Comparison of ENCODE assay signal across 10 cellular contexts in genomic region chr22:46295277-46295971, GRCh38. TPM values are rescaled to one million over a fixed set of nuclear protein-coding genes. Genes with fewer than 3 reads are reported as not detected.
A peak's percentile ranks its signal among the peaks of the same experiment; 100 is the strongest.
DNase-seq lines count a peak whose midpoint lies in the region; FAIRE-seq and TF ChIP-seq lines count a peak whose summit lies in the region.
"Had no signal": no experiment of that assay in that cellular context is flagged by ENCODE, and none has a peak within 500 bp of the region (broad histone marks: within the 10 kb centered on the region; RNA-seq: fewer than 3 reads in every experiment).

No MANE protein-coding gene starts in this region.

- H3K23ac ChIP-seq in H1 (ENCODE audit: insufficient read length) = no peak overlapping the region

- TF ChIP-seq RAD21 in H1 (IDR thresholded peaks at IDR 0.05 in 1 of 2, conservative IDR thresholded peaks at IDR 0.05 in 1 of 2; ENCODE audit: low read depth in 2 of 2, low read length in 2 of 2) = no peak

- H3K79me1 ChIP-seq in H1 (ENCODE audit: low read depth, low read length) = peaks cover 4% of the 10 kb centered on the region; the same call in 1 of the 2 replicates

- H2BK20ac ChIP-seq in H1 (ENCODE audit: low read length) = no peak overlapping the region

- H3K9ac ChIP-seq in ES-I3 (ENCODE audit: low read depth, low read length) (peak overlapping the region; percentile 86; the same call in 1 of the 2 replicates), NT2/D1 (ENCODE audit: insufficient read length, low read depth) (peak overlapping the region; percentile 85), H1 (replicated peaks in 1 of 4; ENCODE audit: extremely low read depth in 1 of 4, low read depth in 3 of 4, low read length in 3 of 4) (peak overlapping the region in 2 of 4 experiments; percentile 49 to 51; a peak in 4 of 7 replicates)

- H3K14ac ChIP-seq in H1 (ENCODE audit: insufficient read length) = no peak overlapping the region

- H2AFZ ChIP-seq in H1 (ENCODE audit: low read length) = no peak overlapping the region

- no peak for TF ChIP-seq EP300 in H1 (IDR thresholded peaks at IDR 0.05; ENCODE audit: borderline replicate concordance in 1 of 2, low read depth in 2 of 2, low read length in 2 of 2)

- H4K20me1 ChIP-seq in H1 (replicated peaks in 1 of 2; ENCODE audit: control insufficient read depth in 1 of 2, insufficient read depth in 2 of 2, low read length in 2 of 2) = peaks cover 2 to 6% of the 10 kb centered on the region in 2 experiments

- DNase-seq in NT2/D1 (ENCODE audit: low read depth, low spot score) (no peak), H1 (ENCODE audit: low read depth in 1 of 2, low spot score in 2 of 2) (no peak), osteocyte (ENCODE audit: extremely low spot score, unreplicated experiment) (no peak), ecto neural progenitor cell (ENCODE audit: low spot score) (no peak), NCI-H2029 (lab: John Stamatoyannopoulos, UW) (no peak), lower leg skin (ENCODE audit: low spot score in 2 of 2) (no peak), NCI-H1930 (lab: John Stamatoyannopoulos, UW) (no peak)

- peak overlapping the region; percentile 89 for H3K4me3 Mint-ChIP-seq in osteocyte (ENCODE audit: unreplicated experiment)

- TF ChIP-seq CTCF in H1 (IDR thresholded peaks at IDR 0.05; ENCODE audit: control extremely low read depth in 1 of 3, insufficient read depth in 1 of 3, low read depth in 1 of 3, low read length in 3 of 3) (no peak), osteocyte (IDR thresholded peaks at IDR 0.05) (no peak), lower leg skin (IDR thresholded peaks at IDR 0.05) (no peak)

- H2BK15ac ChIP-seq in H1 (ENCODE audit: low read length) = 0 out of 2 replicates have a peak overlapping the region, but pooled peaks have one; percentile 29

- H3K4me2 ChIP-seq in H1 (ENCODE audit: insufficient read depth in 1 of 2, low read depth in 2 of 2, low read length in 2 of 2) = peak overlapping the region; percentile 87 to 96

- H3K18ac ChIP-seq in H1 (ENCODE audit: extremely low read depth, low read length) = no peak overlapping the region

- H3K4me1 ChIP-seq in ES-I3 (ENCODE audit: insufficient read depth, low read length) (peaks cover 4% of the 10 kb centered on the region; the same call in 1 of the 2 replicates), NT2/D1 (ENCODE audit: insufficient read depth, insufficient read length) (peaks cover 14% of the 10 kb centered on the region), H1 (replicated peaks in 1 of 4; ENCODE audit: control insufficient read depth in 3 of 4, insufficient read depth in 4 of 4, low read length in 3 of 4) (peaks cover 4 to 11% (median 5%) of the 10 kb centered on the region in 4 experiments; a peak in 4 of 7 replicates)

- no peak overlapping the region for H2BK12ac ChIP-seq in H1 (ENCODE audit: low read depth, low read length)

- H3K56ac ChIP-seq in H1 (replicated peaks; ENCODE audit: insufficient read length, low read depth, low read length) = no peak overlapping the region

- CTCF ChIA-PET in H1 (lab: Charles Lee; ENCODE audit: partially characterized antibody) = interaction anchor here (1.0 to 1.6 kb wide), 6 partner anchors 13 to 301 kb away, joined by 3 to 5 read pairs (median 3); partner anchors contain the start of gene PKDREJ

- H3K4me3 ChIP-seq in NT2/D1 (ENCODE audit: insufficient read length, low read depth) (peak overlapping the region; percentile 72), H1 (ENCODE audit: extremely low read depth in 1 of 4, insufficient read depth in 2 of 4, low read depth in 3 of 4, low read length in 4 of 4) (peak overlapping the region; percentile 60 to 87 (median 76); a peak in 6 of 8 replicates), lower leg skin (ENCODE audit: low read depth, poor library complexity, severe bottlenecking) (no peak overlapping the region)

- POLR2A ChIA-PET in H1 (lab: Charles Lee; ENCODE audit: partially characterized antibody) = interaction anchor here (0.6 to 2.2 kb wide), 10 partner anchors 9 to 174 kb away, joined by 3 to 10 read pairs (median 4); partner anchors contain the start of genes PKDREJ and TTC38

- FAIRE-seq in H1 (lab: Jason Lieb, UNC) = no peak

- peak in 1 of 2 experiments; percentile 25; a peak in 1 of 3 replicates for TF ChIP-seq POLR2A in H1 (IDR thresholded peaks at IDR 0.05; ENCODE audit: control extremely low read depth in 1 of 2, low read depth in 2 of 2, low read length in 2 of 2)
- TF ChIP-seq POLR2A in lower leg skin (IDR thresholded peaks at IDR 0.05) = no peak

- H3K36me3 Mint-ChIP-seq in osteocyte (ENCODE audit: unreplicated experiment) = peaks cover 18% of the 10 kb centered on the region

- H3K27ac ChIP-seq in H1 (ENCODE audit: low read depth, low read length) = no peak overlapping the region

- peak overlapping the region; percentile 25 for H4K91ac ChIP-seq in H1 (replicated peaks; ENCODE audit: insufficient read length, low read length)

- peak overlapping the region; percentile 83 for H4K5ac ChIP-seq in H1 (ENCODE audit: insufficient read length, low read depth, low read length)

- no peak overlapping the region for H3K4ac ChIP-seq in H1 (replicated peaks; ENCODE audit: insufficient read length, low read depth, low read length)

- peaks cover 42% of the 10 kb centered on the region for H3K4me1 Mint-ChIP-seq in osteocyte (ENCODE audit: unreplicated experiment)

- H3K9me3 ChIP-seq in ES-I3 (ENCODE audit: control insufficient read depth, insufficient read depth, low read length) (no peaks in the 10 kb centered on the region), NT2/D1 (ENCODE audit: insufficient read depth, low read length) (no peaks in the 10 kb centered on the region), H1 (ENCODE audit: insufficient read depth in 2 of 2, low read depth in 1 of 2, low read length in 1 of 2) (no peaks in the 10 kb centered on the region)

- H3K27me3 Mint-ChIP-seq in osteocyte (ENCODE audit: unreplicated experiment) = no peaks in the 10 kb centered on the region

- peak overlapping the region; percentile 90 for H4K8ac ChIP-seq in H1 (ENCODE audit: extremely low read depth, insufficient read depth, low read length)

- intact Hi-C loops in lower leg skin (cut with DNase I; ENCODE audit: low total_unique reads) = no loop called here

- no peaks in the 10 kb centered on the region for H3K79me2 ChIP-seq in H1 (ENCODE audit: control insufficient read depth in 1 of 2, insufficient read depth in 2 of 2, low read length in 2 of 2)

- H3K27me3 ChIP-seq in NT2/D1 (ENCODE audit: insufficient read depth, insufficient read length) (no peaks in the 10 kb centered on the region), H1 (replicated peaks in 1 of 4; ENCODE audit: control insufficient read depth in 3 of 4, extremely low read depth in 1 of 4, insufficient read depth in 3 of 4, low read length in 3 of 4) (no peaks in the 10 kb centered on the region)

- peak overlapping the region; percentile 82; the same call in 1 of the 2 replicates for H2AK5ac ChIP-seq in H1 (ENCODE audit: low read depth, low read length)

- WGBS in H1 (ENCODE audit: extremely low coverage in 1 of 2, insufficient coverage in 1 of 2, insufficient read length in 1 of 2, insufficient replicate concordance in 2 of 2, low coverage in 1 of 2, low lambda C conversion rate in 2 of 2, missing lambda C conversion rate in 1 of 2), 2 experiments = 74% methylated on average over 4 of the region's 4 CpGs; no CpG with 5 or more reads in 1 of the 2 experiments
- 85 to 90% methylated on average over 4 of the region's 4 CpGs for WGBS in lower leg skin, 2 donors

- peaks cover 2% of the 10 kb centered on the region for H3K9me3 Mint-ChIP-seq in osteocyte (ENCODE audit: unreplicated experiment)

- H2BK5ac ChIP-seq in H1 (ENCODE audit: low read depth, low read length) = peak overlapping the region; percentile 66; the same call in 1 of the 2 replicates

- H2BK120ac ChIP-seq in H1 (replicated peaks; ENCODE audit: low read depth, low read length) = no peak overlapping the region

- peaks cover 9% of the 10 kb centered on the region; the same call in 1 of the 2 replicates for H3K36me3 ChIP-seq in ES-I3 (ENCODE audit: insufficient read depth, low read length)
- peaks cover 29% of the 10 kb centered on the region for H3K36me3 ChIP-seq in NT2/D1 (ENCODE audit: insufficient read depth, insufficient read length, low read length)
- peaks cover 4 to 16% (median 11%) of the 10 kb centered on the region in 4 experiments; a peak in 6 of 8 replicates for H3K36me3 ChIP-seq in H1 (ENCODE audit: control insufficient read depth in 2 of 4, insufficient read depth in 4 of 4, low read length in 3 of 4)

- H3K23me2 ChIP-seq in H1 (ENCODE audit: low read depth, low read length) = peaks cover 14% of the 10 kb centered on the region

- peak overlapping the region; percentile 97 for H3K27ac Mint-ChIP-seq in osteocyte (ENCODE audit: unreplicated experiment)

RNA-seq across cellular contexts. Expression of gene GTSE1, which starts 1.2 kb away (rescaled TPM):
- 38.6 and 40.6 TPM in 2 replicates for total RNA-seq in H1 (2021; fragmentation: NEBNext Ultra II Directional; extraction: Animal tissue kit (Norgen Biotek cat#: 25700))
- 17.5 and 25.7 TPM in 2 replicates for polyA plus RNA-seq in H1 (2011; rRNA removed)
- 18.4 TPM for polyA plus RNA-seq in H1 (2011; cell fraction: cytosol; rRNA removed)
- 30.0 TPM for polyA plus RNA-seq in H1 (2011; cell fraction: nucleus; rRNA removed)
- 21.3 to 27.2 TPM (median 24.8 TPM) in 4 replicates for polyA plus RNA-seq in H1 (2012, experiment 1 of 2)
- 18.8 TPM for polyA plus RNA-seq in H1 (2012, experiment 2 of 2)
- polyA plus RNA-seq in H1 (2013, experiment 1 of 2) = 30.8 TPM
- polyA plus RNA-seq in H1 (2013, experiment 2 of 2) = 27.5 TPM
- 10.7 and 11.7 TPM in 2 replicates for polyA minus RNA-seq in H1 (2011; rRNA and poly(A)+ RNA removed)
- 20.0 TPM for polyA minus RNA-seq in H1 (2011; cell fraction: cytosol; rRNA and poly(A)+ RNA removed)
- 12.8 TPM for polyA minus RNA-seq in H1 (2011; cell fraction: nucleus; rRNA and poly(A)+ RNA removed)
- total RNA-seq in osteocyte = 9.4 and 10.0 TPM in 2 replicates
- total RNA-seq in lower leg skin = 1 to 10 TPM in 2 of 4 donors, under 1 TPM in 2; 0.44 to 1.5 (median 0.91) TPM

RNA-seq across cellular contexts. Expression of gene TTC38, which starts 27.6 kb away (rescaled TPM):
- 25.3 and 30.0 TPM in 2 replicates for total RNA-seq in H1 (2021; fragmentation: NEBNext Ultra II Directional; extraction: Animal tissue kit (Norgen Biotek cat#: 25700))
- 34.8 and 40.8 TPM in 2 replicates for polyA plus RNA-seq in H1 (2011; rRNA removed)
- 39.2 TPM for polyA plus RNA-seq in H1 (2011; cell fraction: cytosol; rRNA removed)
- polyA plus RNA-seq in H1 (2011; cell fraction: nucleus; rRNA removed) = 48.5 TPM
- polyA plus RNA-seq in H1 (2012, experiment 1 of 2) = 13.7 to 29.1 TPM (median 24.8 TPM) in 4 replicates
- 28.1 TPM for polyA plus RNA-seq in H1 (2012, experiment 2 of 2)
- polyA plus RNA-seq in H1 (2013, experiment 1 of 2) = 15.0 TPM
- polyA plus RNA-seq in H1 (2013, experiment 2 of 2) = 14.6 TPM
- 23.5 and 37.9 TPM in 2 replicates for polyA minus RNA-seq in H1 (2011; rRNA and poly(A)+ RNA removed)
- polyA minus RNA-seq in H1 (2011; cell fraction: cytosol; rRNA and poly(A)+ RNA removed) = 18.3 TPM
- 17.4 TPM for polyA minus RNA-seq in H1 (2011; cell fraction: nucleus; rRNA and poly(A)+ RNA removed)
- total RNA-seq in osteocyte (26.2 and 28.1 TPM in 2 replicates), lower leg skin (10 to 100 TPM; 19.1 to 44.7 (median 22.0) TPM)

RNA-seq across cellular contexts. Expression of gene PKDREJ, which starts 32.3 kb away (rescaled TPM):
- 0.04 and 0.11 TPM in 2 replicates for total RNA-seq in H1 (2021; fragmentation: NEBNext Ultra II Directional; extraction: Animal tissue kit (Norgen Biotek cat#: 25700))
- 0.02 TPM in 2 replicates for polyA plus RNA-seq in H1 (2011; rRNA removed)
- polyA plus RNA-seq in H1 (2011; cell fraction: cytosol; rRNA removed) = 0.03 TPM
- polyA plus RNA-seq in H1 (2011; cell fraction: nucleus; rRNA removed) = 0.04 TPM
- 0.09 to 0.21 TPM (median 0.12 TPM) in 4 replicates for polyA plus RNA-seq in H1 (2012, experiment 1 of 2)
- polyA plus RNA-seq in H1 (2012, experiment 2 of 2) = 0.03 TPM
- polyA plus RNA-seq in H1 (2013, experiment 1 of 2) = 0.02 TPM
- polyA plus RNA-seq in H1 (2013, experiment 2 of 2) = 0.04 TPM
- polyA minus RNA-seq in H1 (2011; rRNA and poly(A)+ RNA removed) = 0.09 TPM in 1 of 2 replicates, not detected in the other
- not detected for polyA minus RNA-seq in H1 (2011; cell fraction: cytosol; rRNA and poly(A)+ RNA removed)
- polyA minus RNA-seq in H1 (2011; cell fraction: nucleus; rRNA and poly(A)+ RNA removed) = 0.20 TPM
- total RNA-seq in osteocyte (0.05 TPM in 1 of 2 replicates, not detected in the other), lower leg skin (under 1 TPM in 3 of 4 donors, not detected in 1; 0.15 to 0.23 (median 0.23) TPM)
- total RNA-seq: glomerular endothelial cell; T-helper 1 cell treated with Interleukin-12 subunit alpha and Interleukin-12 subunit beta and Interleukin-4 antibody, amounts not matched to agents 30 ng/mL and 1 ng/mL, for 36 hours had no signal

RNA-seq across cellular contexts. Expression of gene TRMU, which starts 40.1 kb away (rescaled TPM):
- total RNA-seq in H1 (2021; fragmentation: NEBNext Ultra II Directional; extraction: Animal tissue kit (Norgen Biotek cat#: 25700)) = 67.7 and 70.6 TPM in 2 replicates
- 43.4 and 52.9 TPM in 2 replicates for polyA plus RNA-seq in H1 (2011; rRNA removed)
- 58.0 TPM for polyA plus RNA-seq in H1 (2011; cell fraction: cytosol; rRNA removed)
- 205 TPM for polyA plus RNA-seq in H1 (2011; cell fraction: nucleus; rRNA removed)
- 56.5 to 70.4 TPM (median 62.8 TPM) in 4 replicates for polyA plus RNA-seq in H1 (2012, experiment 1 of 2)
- polyA plus RNA-seq in H1 (2012, experiment 2 of 2) = 31.1 TPM
- polyA plus RNA-seq in H1 (2013, experiment 1 of 2) = 40.5 TPM
- 37.4 TPM for polyA plus RNA-seq in H1 (2013, experiment 2 of 2)
- 35.1 and 35.7 TPM in 2 replicates for polyA minus RNA-seq in H1 (2011; rRNA and poly(A)+ RNA removed)
- 34.8 TPM for polyA minus RNA-seq in H1 (2011; cell fraction: cytosol; rRNA and poly(A)+ RNA removed)
- 112 TPM for polyA minus RNA-seq in H1 (2011; cell fraction: nucleus; rRNA and poly(A)+ RNA removed)
- total RNA-seq in osteocyte (36.7 and 38.2 TPM in 2 replicates), lower leg skin (10 to 100 TPM; 26.8 to 43.5 (median 32.7) TPM)

RNA-seq across cellular contexts. Expression of gene CDPF1, which starts 45.3 kb away (rescaled TPM):
- total RNA-seq in H1 (2021; fragmentation: NEBNext Ultra II Directional; extraction: Animal tissue kit (Norgen Biotek cat#: 25700)) = 8.8 and 9.7 TPM in 2 replicates
- 13.7 and 15.4 TPM in 2 replicates for polyA plus RNA-seq in H1 (2011; rRNA removed)
- polyA plus RNA-seq in H1 (2011; cell fraction: cytosol; rRNA removed) = 20.3 TPM
- polyA plus RNA-seq in H1 (2011; cell fraction: nucleus; rRNA removed) = 25.0 TPM
- polyA plus RNA-seq in H1 (2012, experiment 1 of 2) = 7.7 to 12.5 TPM (median 11.1 TPM) in 4 replicates
- 20.0 TPM for polyA plus RNA-seq in H1 (2012, experiment 2 of 2)
- polyA plus RNA-seq in H1 (2013, experiment 1 of 2) = 11.6 TPM
- polyA plus RNA-seq in H1 (2013, experiment 2 of 2) = 10.4 TPM
- polyA minus RNA-seq in H1 (2011; rRNA and poly(A)+ RNA removed) = 5.5 and 5.6 TPM in 2 replicates
- polyA minus RNA-seq in H1 (2011; cell fraction: cytosol; rRNA and poly(A)+ RNA removed) = 5.7 TPM
- 8.3 TPM for polyA minus RNA-seq in H1 (2011; cell fraction: nucleus; rRNA and poly(A)+ RNA removed)
- total RNA-seq in osteocyte (8.1 and 11.1 TPM in 2 replicates), lower leg skin (10 to 100 TPM in 2 of 4 donors, 1 to 10 TPM in 2; 10.0 to 17.3 (median 13.2) TPM)
